ENCODE assay signal across 12 cellular contexts in genomic region chr4:82469776-82470345, GRCh38. TPM values are rescaled to one million over a fixed set of nuclear protein-coding genes. Genes with fewer than 3 reads are reported as not detected.
A peak's percentile ranks its signal among the peaks of the same experiment; 100 is the strongest.
DNase-seq lines count a peak whose midpoint lies in the region; ATAC-seq and TF ChIP-seq lines count a peak whose summit lies in the region.
"Had no signal": no experiment of that assay in that cellular context is flagged by ENCODE, and none has a peak within 500 bp of the region (broad histone marks: within the 10 kb centered on the region; RNA-seq: fewer than 3 reads in every experiment).

No MANE protein-coding gene starts in this region.

- no peak for TF ChIP-seq CTCF in WTC11 (IDR thresholded peaks at IDR 0.05)

- peaks cover 11% of the 10 kb centered on the region for H3K36me3 Mint-ChIP-seq in WTC11
- H3K36me3 Mint-ChIP-seq in stimulated activated effector memory CD8-positive, alpha-beta T cell treated with anti-CD3 and anti-CD28 coated beads, Interleukin-12 subunit alpha, Interleukin-12 subunit beta, amount 100 ng/mL, for 72 hours = no peaks in the 10 kb centered on the region

- H3K4me1 Mint-ChIP-seq in WTC11 = peaks cover 2% of the 10 kb centered on the region
- H3K4me1 Mint-ChIP-seq in stimulated activated effector memory CD8-positive, alpha-beta T cell treated with anti-CD3 and anti-CD28 coated beads, Interleukin-12 subunit alpha, Interleukin-12 subunit beta, amount 100 ng/mL, for 72 hours = no peaks in the 10 kb centered on the region

- intact Hi-C loops in left cardiac atrium (cut with DNase I) = loop anchor here in 1 of 2 donors (10.0 kb wide), 1 partner anchor 345 kb away; no protein-coding TSS in a partner anchor

- ATAC-seq in WTC11 (peak; percentile 68), left cardiac atrium (peak; percentile 50 to 90), GM19035 (IDR thresholded peaks at IDR 0.05; ENCODE audit: unreplicated experiment) (no peak)
- ATAC-seq in stimulated activated effector memory CD8-positive, alpha-beta T cell treated with anti-CD3 and anti-CD28 coated beads, Interleukin-12 subunit alpha, Interleukin-12 subunit beta, amount 100 ng/mL, for 72 hours = peak; percentile 39

- CTCF ChIA-PET in WTC11 (lab: Charles Lee) = interaction anchor here (0.6 to 2.0 kb wide), 3 partner anchors 85 to 377 kb away, joined by 3 to 12 read pairs (median 4); no protein-coding TSS in a partner anchor

- DNase-seq in NCI-H748 (lab: John Stamatoyannopoulos, UW; ENCODE audit: unreplicated experiment) (peak; percentile 19), NCI-H748 treated with DMSO at 0.1 percent for 48 hours (lab: John Stamatoyannopoulos, UW) (no peak), WTC11 (ENCODE audit: low spot score) (no peak), left cardiac atrium (no peak), OCI-M1 (lab: John Stamatoyannopoulos, UW) (no peak)
- no peak for DNase-seq in stimulated activated effector memory CD8-positive, alpha-beta T cell treated with anti-CD3 and anti-CD28 coated beads, Interleukin-12 subunit alpha, Interleukin-12 subunit beta, amount 100 ng/mL, for 72 hours (ENCODE audit: low spot score in 2 of 2)
- DNase-seq in activated naive CD4-positive, alpha-beta T cell treated with Interleukin-2 at 50 U/mL for 16 hours = no peak
- DNase-seq: ACHN, colonic mucosa, kidney, tibial artery had no signal

- H3K9me3 Mint-ChIP-seq in WTC11 = peaks cover 10% of the 10 kb centered on the region
- H3K9me3 Mint-ChIP-seq in stimulated activated effector memory CD8-positive, alpha-beta T cell treated with anti-CD3 and anti-CD28 coated beads, Interleukin-12 subunit alpha, Interleukin-12 subunit beta, amount 100 ng/mL, for 72 hours = no peaks in the 10 kb centered on the region

- H3K27ac Mint-ChIP-seq in WTC11 = no peak overlapping the region
- H3K27ac Mint-ChIP-seq in stimulated activated effector memory CD8-positive, alpha-beta T cell treated with anti-CD3 and anti-CD28 coated beads, Interleukin-12 subunit alpha, Interleukin-12 subunit beta, amount 100 ng/mL, for 72 hours = no peak overlapping the region

- no peak overlapping the region for H3K4me3 Mint-ChIP-seq in WTC11
- H3K4me3 Mint-ChIP-seq in stimulated activated effector memory CD8-positive, alpha-beta T cell treated with anti-CD3 and anti-CD28 coated beads, Interleukin-12 subunit alpha, Interleukin-12 subunit beta, amount 100 ng/mL, for 72 hours = no peak overlapping the region

- H3K27me3 Mint-ChIP-seq in WTC11 (ENCODE audit: low read depth) = no peaks in the 10 kb centered on the region

- POLR2A ChIA-PET in WTC11 (lab: Charles Lee) = interaction anchor here (0.7 kb wide), 1 partner anchor 19 kb away, joined by 3 read pairs; no protein-coding TSS in a partner anchor

TF ChIP-seq in WTC11, 78 proteins besides CTCF, POLR2A, EP300 and RAD21:
- TF ChIP-seq EMX1 (CRISPR knock-in tag; IDR thresholded peaks at IDR 0.05) = no peak
- TF ChIP-seq ZBTB43 (CRISPR knock-in tag; IDR thresholded peaks at IDR 0.05) = no peak
- no peak for TF ChIP-seq FOXJ3 (CRISPR knock-in tag; IDR thresholded peaks at IDR 0.05; ENCODE audit: borderline replicate concordance)
- no peak for TF ChIP-seq SMAD4 (CRISPR knock-in tag; IDR thresholded peaks at IDR 0.05)
TF ChIP-seq in WTC11: peak in this region for 0.

RNA-seq across cellular contexts. Expression of gene ENOPH1, which starts 39.5 kb away (rescaled TPM):
- total RNA-seq in WTC11 (2021) = 72.3 to 78.3 TPM (median 75.0 TPM) in 3 replicates
- total RNA-seq in left cardiac atrium = 10 to 100 TPM; 14.4 to 19.3 TPM

RNA-seq across cellular contexts. Expression of gene HNRNPDL, which starts 39.6 kb away (rescaled TPM):
- 346 to 361 TPM (median 359 TPM) in 3 replicates for total RNA-seq in WTC11 (2021)
- total RNA-seq in left cardiac atrium = 100 to 1,000 TPM in 1 of 2 donors, 10 to 100 TPM in 1; 78.1 to 156 TPM
